8 cellular contexts compared by ENCODE assay signal in the genomic region with DNA sequence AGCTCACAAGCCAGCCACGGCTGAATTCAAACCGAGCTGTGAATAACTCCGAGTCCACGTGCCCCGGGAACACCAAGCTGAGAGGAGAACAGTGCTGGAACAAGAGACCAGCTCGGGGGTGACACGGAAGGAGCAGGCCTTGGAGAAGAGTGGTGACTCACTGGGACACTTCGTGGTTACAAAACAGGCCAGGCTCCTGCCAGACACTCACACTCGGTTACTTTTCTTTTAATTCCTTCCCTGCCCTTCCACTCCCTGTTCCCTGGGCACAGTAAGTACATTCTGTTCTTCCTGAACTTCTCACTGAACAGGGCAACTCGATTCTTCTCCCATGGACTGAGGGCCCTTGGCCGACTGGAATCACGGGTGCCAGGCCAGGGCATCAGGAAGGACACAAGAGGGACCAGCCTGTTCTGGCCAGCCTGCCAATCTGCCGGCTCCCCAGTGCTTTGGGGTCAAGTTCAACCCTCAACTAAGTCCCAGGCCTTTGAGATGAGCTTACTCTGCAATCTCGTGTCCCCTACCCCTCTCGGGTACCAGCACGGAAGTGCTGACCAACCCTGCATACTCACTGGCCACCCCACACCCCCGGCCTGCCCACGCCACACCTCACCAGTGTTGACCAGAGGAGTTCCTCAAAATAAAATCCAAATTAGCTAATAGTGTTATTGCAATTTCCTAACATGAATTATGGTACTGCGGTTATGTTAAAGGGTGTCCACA.
DNase-seq lines count a peak whose midpoint lies in the region; ATAC-seq and TF ChIP-seq lines count a peak whose summit lies in the region.

No MANE protein-coding gene starts in this region.

- ATAC-seq in right cardiac atrium, result peak; percentile 92
- peak; percentile 92 to 93 for ATAC-seq in gastrocnemius medialis
- ATAC-seq in HG02588 (IDR thresholded peaks at IDR 0.05; ENCODE audit: unreplicated experiment), result no peak
- no peak for ATAC-seq in HG03139 (IDR thresholded peaks at IDR 0.05; ENCODE audit: unreplicated experiment)

- H3K27me3 ChIP-seq in right cardiac atrium (ENCODE audit: control insufficient read depth, insufficient read depth) (no peaks in the 10 kb centered on the region), gastrocnemius medialis (no peaks in the 10 kb centered on the region)

- H3K4me3 ChIP-seq in right cardiac atrium (ENCODE audit: low read length) (no peak overlapping the region), gastrocnemius medialis (no peak overlapping the region)

- 52% methylated on average over 19 of the region's 19 CpGs for WGBS in right cardiac atrium

- no peak for TF ChIP-seq CTCF in gastrocnemius medialis (IDR thresholded peaks at IDR 0.05 in 4 of 5, conservative IDR thresholded peaks at IDR 0.05 in 1 of 5)

- in situ Hi-C loops in G401 (cut with HindIII; ENCODE audit: low sequenced_read_pairs) (no loop called here), gastrocnemius medialis (cut with MboI; ENCODE audit: low sequenced_read_pairs in 4 of 4) (no loop called here)

- no peaks in the 10 kb centered on the region for H3K4me1 ChIP-seq in right cardiac atrium (ENCODE audit: control insufficient read depth, insufficient read depth, low read length)
- peaks cover 22 to 32% of the 10 kb centered on the region in 2 donors for H3K4me1 ChIP-seq in gastrocnemius medialis

- DNase-seq in G401 (ENCODE audit: low spot score), result peak; percentile 44
- peak in 49 of 56 donors; percentile 19 to 90 (median 63) for DNase-seq in amygdala (lab: John Stamatoyannopoulos, UW)
- peak; percentile 81 to 90 (median 87) for DNase-seq in right cardiac atrium
- DNase-seq in gastrocnemius medialis, result peak; percentile 97 to 99
- DNase-seq in cerebellar nuclear complex (lab: John Stamatoyannopoulos, UW), result no peak
- DNase-seq in NCI-H748 treated with DMSO at 0.1 percent for 48 hours (lab: John Stamatoyannopoulos, UW), result no peak

- intact Hi-C loops in right cardiac atrium (cut with DNase I), result no loop called here
- intact Hi-C loops in gastrocnemius medialis (cut with DNase I; ENCODE audit: low total_unique reads), result loop anchor here (1.0 to 10.0 kb wide), 5 partner anchors 12 to 657 kb away; no protein-coding TSS in a partner anchor

- peak overlapping the region; percentile 36 for H3K27ac ChIP-seq in right cardiac atrium (ENCODE audit: low read length)
- peak overlapping the region; percentile 90 to 96 (median 94) for H3K27ac ChIP-seq in gastrocnemius medialis

- no peaks in the 10 kb centered on the region for H3K36me3 ChIP-seq in gastrocnemius medialis

- H3K9me3 ChIP-seq in right cardiac atrium (ENCODE audit: control insufficient read depth, low read length) (no peaks in the 10 kb centered on the region), gastrocnemius medialis (no peaks in the 10 kb centered on the region)

- TF ChIP-seq POLR2A in gastrocnemius medialis (IDR thresholded peaks at IDR 0.05), result peak in 1 of 2 donors; percentile 43

Comparison
In these comparisons a context has a peak if more than half of its experiments do, and no peak if none do; other contexts are left out.
1. DNase-seq: peak in G401 (single experiment), amygdala (49 of 56), right cardiac atrium (3 of 3) and gastrocnemius medialis (2 of 2); none in cerebellar nuclear complex (0 of 2) and NCI-H748 treated with DMSO at 0.1 percent for 48 hours (single experiment).
2. ATAC-seq: peak in right cardiac atrium (2 of 2) and gastrocnemius medialis (2 of 2); none in HG02588 (single experiment) and HG03139 (single experiment).